Comparison of ENCODE assay signal across 8 cellular contexts in the genomic region with DNA sequence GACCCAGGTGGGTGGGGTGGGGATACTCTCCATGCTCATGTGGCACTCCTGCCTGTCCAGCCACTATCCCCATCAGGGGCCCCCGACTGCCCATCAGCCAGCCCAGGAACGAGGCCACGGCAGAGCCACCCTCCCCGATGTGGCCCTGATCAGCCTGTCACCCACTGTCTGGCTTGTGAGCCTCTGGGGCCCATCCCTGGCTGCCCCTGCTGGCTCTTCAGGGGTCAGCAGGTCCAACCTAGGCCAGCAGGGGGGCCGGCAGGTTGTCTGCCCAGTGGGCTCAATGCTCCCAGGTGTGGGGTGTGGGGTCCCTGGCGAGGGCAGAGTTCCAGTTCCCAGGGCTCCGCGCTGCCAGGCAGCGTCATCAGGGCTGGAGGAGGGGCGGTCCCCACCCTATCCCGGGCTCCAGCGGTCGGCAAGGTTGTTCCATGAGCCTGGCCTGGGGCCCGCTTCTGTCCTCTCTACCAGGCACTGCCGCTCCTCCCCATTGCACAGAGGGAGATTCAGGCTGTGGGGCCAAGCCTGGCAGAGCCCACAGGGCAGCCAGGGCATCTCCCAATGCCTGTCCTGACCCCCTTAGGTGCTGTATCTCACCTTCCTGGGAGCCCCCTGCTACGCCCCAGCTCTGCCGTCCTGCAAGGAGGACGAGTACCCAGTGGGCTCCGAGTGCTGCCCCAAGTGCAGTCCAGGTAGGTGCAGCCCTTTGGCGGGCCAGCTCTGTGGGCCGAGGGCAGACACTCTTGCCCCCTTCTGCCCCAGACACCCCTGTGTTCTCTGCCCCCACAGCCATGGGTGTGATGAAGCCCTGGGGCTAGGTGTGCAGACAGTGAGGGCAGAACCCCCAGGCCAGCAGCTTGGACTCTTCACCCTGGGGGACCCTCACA. TPM values are rescaled to one million over a fixed set of nuclear protein-coding genes. Genes with fewer than 3 reads are reported as not detected.
DNase-seq lines count a peak whose midpoint lies in the region; ATAC-seq, FAIRE-seq and TF ChIP-seq lines count a peak whose summit lies in the region.

No MANE protein-coding gene starts in this region.

- peak overlapping the region; percentile 96 for H3K27ac Mint-ChIP-seq in activated B cell treated with CpG ODN at 0.5 μM for 24 hours

- H3K4me1 Mint-ChIP-seq in activated B cell treated with CpG ODN at 0.5 μM for 24 hours: peaks cover 50% of the 10 kb centered on the region

- TF ChIP-seq CTCF in GM12875 (IDR thresholded peaks at IDR 0.05; ENCODE audit: borderline replicate concordance, insufficient read depth, low read depth, low read length): no peak
- no peak for TF ChIP-seq CTCF in activated B cell treated with CpG ODN at 0.5 μM for 24 hours (IDR thresholded peaks at IDR 0.05)
- no peak for TF ChIP-seq CTCF in gastroesophageal sphincter (IDR thresholded peaks at IDR 0.05)

- POLR2A ChIA-PET in activated B cell treated with CpG ODN at 0.5 μM for 24 hours (lab: Charles Lee): interaction anchor here (0.6 to 5.6 kb wide), 8 partner anchors 10 to 282 kb away, joined by 3 to 224 read pairs (median 6); a partner anchor contains a TSS

- CTCF ChIA-PET in activated B cell treated with CpG ODN at 0.5 μM for 24 hours (lab: Charles Lee): interaction anchor here (1.7 to 2.9 kb wide), 2 partner anchors 27 to 28 kb away, joined by 3 to 39 read pairs; a partner anchor contains a TSS

- in situ Hi-C loops in ACHN (cut with HindIII; ENCODE audit: low pct_ligation_motif_present, low pct_unique_long_range_greater_than_20kb, low sequenced_read_pairs): no loop called here

- no peaks in the 10 kb centered on the region for H3K27me3 ChIP-seq in gastroesophageal sphincter
- no peaks in the 10 kb centered on the region for H3K27me3 ChIP-seq in small intestine (ENCODE audit: control insufficient read depth in 2 of 2, insufficient read depth in 2 of 2, low read length in 2 of 2)

- peak overlapping the region; percentile 95 for H3K4me3 Mint-ChIP-seq in activated B cell treated with CpG ODN at 0.5 μM for 24 hours

- intact Hi-C loops in activated B cell treated with CpG ODN at 0.5 μM for 24 hours (cut with micrococcal nuclease): no loop called here

- no peaks in the 10 kb centered on the region for H3K9me3 Mint-ChIP-seq in activated B cell treated with CpG ODN at 0.5 μM for 24 hours

- no peaks in the 10 kb centered on the region for H3K9me3 ChIP-seq in gastroesophageal sphincter
- H3K9me3 ChIP-seq in small intestine (ENCODE audit: control insufficient read depth, low read depth): no peaks in the 10 kb centered on the region

- FAIRE-seq in small intestine (lab: Jason Lieb, UNC): no peak

- H3K36me3 Mint-ChIP-seq in activated B cell treated with CpG ODN at 0.5 μM for 24 hours (ENCODE audit: low read depth): peaks cover 34% of the 10 kb centered on the region

- H3K27ac ChIP-seq in gastroesophageal sphincter (peak overlapping the region in 3 of 4 donors; percentile 84 to 90 (median 87)), small intestine (ENCODE audit: low read depth in 1 of 2, low read length in 1 of 2) (peak overlapping the region; percentile 96 to 98)

- H3K4me3 ChIP-seq in GM12875 (ENCODE audit: low read depth, low read length) (peak overlapping the region; percentile 92), gastroesophageal sphincter (peak overlapping the region; percentile 58 to 64), small intestine (ENCODE audit: low read depth in 1 of 2, low read length in 2 of 2) (peak overlapping the region; percentile 74 to 90)

- no peak for ATAC-seq in activated B cell treated with CpG ODN at 0.5 μM for 24 hours (ENCODE audit: low read depth)
- ATAC-seq in gastroesophageal sphincter: no peak
- ATAC-seq in GM21737 (IDR thresholded peaks at IDR 0.05; ENCODE audit: unreplicated experiment): no peak
- no peak for ATAC-seq in GM18873 (IDR thresholded peaks at IDR 0.05; ENCODE audit: low FRiP score, unreplicated experiment)

- no peak for DNase-seq in activated B cell treated with CpG ODN at 0.5 μM for 24 hours
- peak; percentile 87 for DNase-seq in small intestine
- DNase-seq in D341Med (ENCODE audit: low spot score): no peak
- no peak for DNase-seq in ACHN

- no peak for TF ChIP-seq POLR2A in gastroesophageal sphincter (IDR thresholded peaks at IDR 0.05)

- no CpG with 5 or more reads among the region's 21 CpGs for WGBS in gastroesophageal sphincter (ENCODE audit: low coverage in 1 of 2), 2 donors
- 13 to 48% (median 34%) methylated on average over 18 to 21 of the region's 21 CpGs for WGBS in small intestine, 3 donors

- H3K36me3 ChIP-seq in gastroesophageal sphincter (peaks cover 0 to 45% of the 10 kb centered on the region in 2 donors), small intestine (ENCODE audit: control insufficient read depth in 2 of 2, insufficient read depth in 2 of 2, low read length in 2 of 2) (peaks cover 0 to 12% of the 10 kb centered on the region in 2 donors)

- H3K4me1 ChIP-seq in gastroesophageal sphincter (peaks cover 0 to 63% (median 18%) of the 10 kb centered on the region in 3 donors), small intestine (ENCODE audit: control insufficient read depth in 2 of 2, insufficient read depth in 1 of 2, low read depth in 1 of 2, low read length in 1 of 2) (peaks cover 0 to 5% of the 10 kb centered on the region in 2 donors)

- no peaks in the 10 kb centered on the region for H3K27me3 Mint-ChIP-seq in activated B cell treated with CpG ODN at 0.5 μM for 24 hours

- TF ChIP-seq EP300 in gastroesophageal sphincter (IDR thresholded peaks at IDR 0.05): no peak

RNA-seq across cellular contexts. Expression of a gene that starts 1.2 kb away (rescaled TPM):
- total RNA-seq in activated B cell treated with CpG ODN at 0.5 μM for 24 hours (140 and 148 TPM in 2 replicates), gastroesophageal sphincter (10 to 100 TPM; 23.0 to 81.6 (median 36.9) TPM)
- polyA plus RNA-seq in small intestine: 100 to 1,000 TPM; 164 to 398 (median 333) TPM

RNA-seq across cellular contexts. Expression of a gene that starts 27.3 kb away (rescaled TPM):
- total RNA-seq in activated B cell treated with CpG ODN at 0.5 μM for 24 hours (not detected in 2 replicates), gastroesophageal sphincter (not detected)
- under 1 TPM in 1 of 3 donors, not detected in 2; 0.30 TPM for polyA plus RNA-seq in small intestine

RNA-seq across cellular contexts. Expression of a gene that starts 29.2 kb away (rescaled TPM):
- total RNA-seq in activated B cell treated with CpG ODN at 0.5 μM for 24 hours (12.6 and 13.5 TPM in 2 replicates), gastroesophageal sphincter (10 to 100 TPM in 3 of 4 donors, 1 to 10 TPM in 1; 6.5 to 24.1 (median 14.0) TPM)
- 10 to 100 TPM; 28.9 to 48.1 (median 46.3) TPM for polyA plus RNA-seq in small intestine

RNA-seq across cellular contexts. Expression of a gene that starts 31.0 kb away (rescaled TPM):
- total RNA-seq in activated B cell treated with CpG ODN at 0.5 μM for 24 hours (43.1 and 54.0 TPM in 2 replicates), gastroesophageal sphincter (10 to 100 TPM; 32.6 to 46.8 (median 34.0) TPM)
- polyA plus RNA-seq in small intestine: 10 to 100 TPM; 14.8 to 21.7 (median 18.9) TPM
